ENCODE assay signal across 19 cellular contexts in genomic region chr1:22030057-22030456, GRCh38. TPM values are rescaled to one million over a fixed set of nuclear protein-coding genes. Genes with fewer than 3 reads are reported as not detected.
"Had no signal": no experiment of that assay in that cellular context is flagged by ENCODE, and none has a peak within 500 bp of the region (broad histone marks: within the 10 kb centered on the region; RNA-seq: fewer than 3 reads in every experiment).

No MANE protein-coding gene starts in this region.

- DNase-seq: activated CD4-positive, alpha-beta T cell treated with anti-CD3 and anti-CD28 coated beads for 1 hour; activated CD8-positive, alpha-beta memory T cell treated with anti-CD3 and anti-CD28 coated beads, Interleukin-2, amount 50 U/mL, for 48 hours; activated naive CD4-positive, alpha-beta T cell treated with anti-CD3 and anti-CD28 coated beads, Interleukin-2, amount 10 ng/mL, durations not matched to agents 7 days and 5 days; amniotic stem cell; central memory CD4-positive, alpha-beta T cell; colonic mucosa; left colon; mucosa of descending colon; stimulated activated CD4-positive, alpha-beta T cell treated with anti-CD3 and anti-CD28 coated beads, Interleukin-12 subunit alpha, Interleukin-12 subunit beta, amount 100 ng/mL, for 4 hours; stimulated activated naive CD4-positive, alpha-beta T cell treated with Interleukin-2 at 50 U/mL for 16 hours; SW 1271; T1000; upper lobe of left lung had no signal

- H3K9me3 Mint-ChIP-seq: activated naive CD4-positive, alpha-beta T cell treated with anti-CD3 and anti-CD28 coated beads, Interleukin-2, amount 10 ng/mL, durations not matched to agents 7 days and 5 days had no signal

- H3K36me3 ChIP-seq: colonic mucosa, upper lobe of left lung had no signal

- H3K27ac ChIP-seq: colonic mucosa, esophagus muscularis mucosa, SJSA1 had no signal

- H3K9me3 ChIP-seq: colonic mucosa, esophagus muscularis mucosa, mucosa of descending colon, SJSA1, upper lobe of left lung had no signal

- H3K27me3 Mint-ChIP-seq: activated naive CD4-positive, alpha-beta T cell treated with anti-CD3 and anti-CD28 coated beads, Interleukin-2, amount 10 ng/mL, durations not matched to agents 7 days and 5 days had no signal

- H3K4me3 Mint-ChIP-seq: activated naive CD4-positive, alpha-beta T cell treated with anti-CD3 and anti-CD28 coated beads, Interleukin-2, amount 10 ng/mL, durations not matched to agents 7 days and 5 days had no signal

- H3K4me1 ChIP-seq: colonic mucosa had no signal

- ATAC-seq: left colon, mucosa of descending colon had no signal

- H3K4me3 ChIP-seq: colonic mucosa, esophagus muscularis mucosa, mucosa of descending colon, SJSA1, upper lobe of left lung had no signal

- H3K27me3 ChIP-seq: colonic mucosa, esophagus muscularis mucosa, SJSA1, upper lobe of left lung had no signal

RNA-seq across cellular contexts. Expression of gene CELA3A, which starts 28.6 kb away (rescaled TPM):
- total RNA-seq: esophagus muscularis mucosa, lung microvascular endothelial cell, osteoblast, pulmonary artery endothelial cell, SJSA1 had no signal
- polyA plus RNA-seq: neural cell had no signal

RNA-seq across cellular contexts. Expression of gene CELA3B, which starts 53.2 kb away (rescaled TPM):
- total RNA-seq: esophagus muscularis mucosa, lung microvascular endothelial cell, osteoblast, SJSA1 had no signal
- polyA plus RNA-seq: neural cell had no signal
